In the genomic region with DNA sequence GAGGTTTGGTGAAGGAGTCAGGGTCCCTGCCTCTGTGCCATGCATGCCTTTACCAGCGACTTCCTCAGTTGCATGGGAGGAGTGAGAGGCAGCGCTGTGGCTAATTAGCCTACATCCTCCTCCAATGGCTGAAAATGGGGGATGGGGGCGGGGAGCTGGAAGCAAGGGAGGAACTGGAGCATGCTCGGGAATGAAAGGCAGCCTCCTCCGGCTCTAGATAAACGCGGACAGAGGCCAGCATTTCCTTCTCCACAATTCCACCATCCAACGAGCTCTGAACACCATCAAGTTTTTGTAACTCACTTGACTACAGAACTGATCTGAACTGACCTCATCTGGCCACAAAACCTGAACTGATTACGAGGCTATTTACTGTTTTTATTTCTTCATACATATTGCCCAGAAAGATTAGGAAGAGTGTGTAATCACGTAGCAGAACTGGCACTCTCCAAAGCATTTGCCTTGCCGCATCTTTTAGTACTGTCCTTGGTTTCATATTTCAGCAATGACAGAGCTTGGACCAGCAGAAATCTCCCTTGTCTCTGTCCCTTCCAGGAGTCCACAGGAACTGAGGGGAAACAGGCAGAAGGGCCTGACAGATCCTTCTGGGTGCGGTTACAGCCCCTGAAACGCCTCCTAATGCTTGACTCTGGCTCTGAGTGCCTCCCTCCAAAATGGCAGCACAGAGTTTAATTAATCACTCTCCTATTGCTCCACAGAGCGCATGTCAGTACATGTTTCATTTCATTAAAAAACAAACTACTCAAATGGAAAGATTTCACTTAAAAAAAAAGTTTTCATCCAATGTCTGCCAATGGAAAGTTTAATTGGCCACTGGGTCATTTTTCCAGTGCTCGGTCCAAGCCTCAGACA, we compare ENCODE assay signal across 8 cellular contexts. TPM values are rescaled to one million over a fixed set of nuclear protein-coding genes. Genes with fewer than 3 reads are reported as not detected.
A peak's percentile ranks its signal among the peaks of the same experiment; 100 is the strongest.
DNase-seq lines count a peak whose midpoint lies in the region; ATAC-seq lines count a peak whose summit lies in the region.

No MANE protein-coding gene starts in this region.

- peaks cover 42% of the 10 kb centered on the region for H3K4me1 ChIP-seq in GM23248 (ENCODE audit: insufficient read depth)
- peaks cover 22% of the 10 kb centered on the region for H3K4me1 ChIP-seq in right cardiac atrium (ENCODE audit: control insufficient read depth, insufficient read depth, low read length)

- H3K9ac ChIP-seq in GM23248, result peak overlapping the region; percentile 4; the same call in 1 of the 2 replicates

- H3K9me3 ChIP-seq in GM23248 (ENCODE audit: low read depth) (no peaks in the 10 kb centered on the region), right cardiac atrium (ENCODE audit: control insufficient read depth, low read length) (no peaks in the 10 kb centered on the region)

- DNase-seq in GM23248 (peak; percentile 81), right cardiac atrium (peak; percentile 74 to 93 (median 90)), putamen (ENCODE audit: low spot score) (peak; percentile 69), NAMALWA (ENCODE audit: low spot score) (no peak), NOMO-1 (lab: John Stamatoyannopoulos, UW; ENCODE audit: unreplicated experiment in 2 of 2) (no peak)
- DNase-seq in stimulated activated naive CD4-positive, alpha-beta T cell (lab: John Stamatoyannopoulos, UW), result no peak

- in situ Hi-C loops in GM23248 (cut with MboI), result no loop called here

- no peaks in the 10 kb centered on the region for H4K20me1 ChIP-seq in GM23248 (ENCODE audit: insufficient read depth)

- H3K79me2 ChIP-seq in GM23248 (ENCODE audit: insufficient read depth), result no peaks in the 10 kb centered on the region

- peak overlapping the region; percentile 36 for H2AFZ ChIP-seq in GM23248

- H3K27me3 ChIP-seq in GM23248 (replicated peaks; ENCODE audit: insufficient read depth) (no peaks in the 10 kb centered on the region), right cardiac atrium (ENCODE audit: control insufficient read depth, insufficient read depth) (no peaks in the 10 kb centered on the region)

- peak overlapping the region; percentile 67 for H3K4me2 ChIP-seq in GM23248 (ENCODE audit: unreplicated experiment)

- ATAC-seq in right cardiac atrium, result peak; percentile 61 to 74
- ATAC-seq in GM19395 (IDR thresholded peaks at IDR 0.05; ENCODE audit: unreplicated experiment), result no peak

- H3K36me3 ChIP-seq in GM23248 (ENCODE audit: low read depth), result peaks cover 7% of the 10 kb centered on the region

- intact Hi-C loops in right cardiac atrium (cut with DNase I), result loop anchor here in 2 of 4 donors (10.0 kb wide), 1 partner anchor 59 kb away; a partner anchor contains a TSS

- no peaks in the 10 kb centered on the region for H3K9me2 ChIP-seq in GM23248 (ENCODE audit: insufficient read depth)

- H3K4me3 ChIP-seq in GM23248, result peak overlapping the region; percentile 44
- no peak overlapping the region for H3K4me3 ChIP-seq in right cardiac atrium (ENCODE audit: low read length)

- H3K27ac ChIP-seq in GM23248 (peak overlapping the region; percentile 38), adipose tissue (ENCODE audit: low read depth, low read length) (peak overlapping the region; percentile 11), right cardiac atrium (ENCODE audit: low read length) (peak overlapping the region; percentile 97)

- 4 to 6% methylated on average over 15 of the region's 15 CpGs for WGBS in GM23248 (ENCODE audit: low coverage in 1 of 2, low lambda C conversion rate in 2 of 2, missing lambda C conversion rate in 2 of 2), 2 experiments
- 45 to 58% (median 58%) methylated on average over 15 of the region's 15 CpGs for WGBS in adipose tissue, 3 donors
- 27% methylated on average over 15 of the region's 15 CpGs for WGBS in right cardiac atrium

- H3F3A ChIP-seq in GM23248 (ENCODE audit: insufficient read depth), result peaks cover 25% of the 10 kb centered on the region

RNA-seq across cellular contexts. Expression of a gene that starts 58.2 kb away (rescaled TPM):
- 28.7 and 40.2 TPM in 2 replicates for total RNA-seq in GM23248 (2014; rRNA removed; shearing (Covaris generic))
- polyA plus RNA-seq in GM23248 (2016; fragmentation: Nextera tagmentation; extraction: Ambion mirVana) (38.7 and 40.7 TPM in 2 replicates), adipose tissue (10 to 100 TPM; 21.9 to 46.5 (median 26.3) TPM), right cardiac atrium (14.1 TPM)
- 10 to 100 TPM; 12.7 to 16.0 (median 13.1) TPM for total RNA-seq in right cardiac atrium

Comparison
In these comparisons a context has a peak if more than half of its experiments do, and no peak if none do; other contexts are left out.
1. DNase-seq: peak in GM23248 (single experiment), right cardiac atrium (3 of 3) and putamen (single experiment); none in NAMALWA (single experiment), NOMO-1 (0 of 2) and stimulated activated naive CD4-positive, alpha-beta T cell (0 of 6).
2. H3K27ac ChIP-seq: peak in every context shown above with its lines; median percentile 97 in right cardiac atrium; 38 in GM23248; 11 in adipose tissue.